Comparison of ENCODE assay signal across 9 cellular contexts in genomic region chr5:154447074-154447725, GRCh38. TPM values are rescaled to one million over a fixed set of nuclear protein-coding genes. Genes with fewer than 3 reads are reported as not detected.
DNase-seq lines count a peak whose midpoint lies in the region; ATAC-seq and TF ChIP-seq lines count a peak whose summit lies in the region.
"Had no signal": no experiment of that assay in that cellular context is flagged by ENCODE, and none has a peak within 500 bp of the region (broad histone marks: within the 10 kb centered on the region; RNA-seq: fewer than 3 reads in every experiment).

No MANE protein-coding gene starts in this region.

- CTCF ChIA-PET in activated CD8-positive, alpha-beta T cell treated with anti-CD3 and anti-CD28 coated beads for 36 hours (lab: Charles Lee): interaction anchor here (1.0 to 4.6 kb wide), 5 partner anchors 20 to 256 kb away, joined by 3 to 27 read pairs (median 3); no protein-coding TSS in a partner anchor

- intact Hi-C loops in activated CD8-positive, alpha-beta T cell treated with anti-CD3 and anti-CD28 coated beads for 36 hours (cut with micrococcal nuclease): no loop called here

- H3K27ac ChIP-seq in iPS-20b (ENCODE audit: low read length): no peak overlapping the region
- peak overlapping the region; percentile 69 for H3K27ac ChIP-seq in subcutaneous abdominal adipose tissue (ENCODE audit: low read depth, low read length)

- H3K4me1 ChIP-seq in iPS-20b (ENCODE audit: insufficient read depth, low read length) (peaks cover 6% of the 10 kb centered on the region), subcutaneous abdominal adipose tissue (ENCODE audit: control insufficient read depth in 5 of 5, insufficient read depth in 5 of 5, low read length in 5 of 5) (peaks cover 0 to 36% (median 36%) of the 10 kb centered on the region in 5 donors)

- peaks cover 41% of the 10 kb centered on the region for H3K4me1 Mint-ChIP-seq in activated CD8-positive, alpha-beta T cell treated with anti-CD3 and anti-CD28 coated beads for 36 hours (ENCODE audit: low read depth)

- peak; percentile 37 for DNase-seq in NCI-H2227 (lab: John Stamatoyannopoulos, UW; ENCODE audit: unreplicated experiment)
- no peak for DNase-seq in NCI-H2227 treated with DMSO at 0.1 percent for 48 hours (lab: John Stamatoyannopoulos, UW)
- no peak for DNase-seq in activated CD8-positive, alpha-beta T cell treated with anti-CD3 and anti-CD28 coated beads for 36 hours
- no peak for DNase-seq in NCI-H2196 (lab: John Stamatoyannopoulos, UW; ENCODE audit: unreplicated experiment)
- no peak for DNase-seq in HuH-7.5 (ENCODE audit: low spot score)
- DNase-seq: COR-L47 had no signal

- POLR2A ChIA-PET in activated CD8-positive, alpha-beta T cell treated with anti-CD3 and anti-CD28 coated beads for 36 hours (lab: Charles Lee): interaction anchor here (1.5 kb wide), 1 partner anchor 23 kb away, joined by 4 read pairs; no protein-coding TSS in a partner anchor

- H3K27me3 Mint-ChIP-seq in activated CD8-positive, alpha-beta T cell treated with anti-CD3 and anti-CD28 coated beads for 36 hours: no peaks in the 10 kb centered on the region

- H3K36me3 ChIP-seq in iPS-20b (ENCODE audit: insufficient read depth, low read depth, low read length) (peaks cover 14% of the 10 kb centered on the region), subcutaneous abdominal adipose tissue (ENCODE audit: control insufficient read depth in 5 of 5, insufficient read depth in 5 of 5, low read length in 5 of 5) (peaks cover 10 to 27% (median 16%) of the 10 kb centered on the region in 5 donors)

- H3K9me3 ChIP-seq in iPS-20b (ENCODE audit: insufficient read depth, low read depth, low read length): no peaks in the 10 kb centered on the region
- H3K9me3 ChIP-seq in subcutaneous abdominal adipose tissue (ENCODE audit: control insufficient read depth in 5 of 5, low read length in 5 of 5): no peaks in the 10 kb centered on the region

- TF ChIP-seq CTCF in activated CD8-positive, alpha-beta T cell treated with anti-CD3 and anti-CD28 coated beads for 36 hours (IDR thresholded peaks at IDR 0.05): no peak

- no peak for ATAC-seq in activated CD8-positive, alpha-beta T cell treated with anti-CD3 and anti-CD28 coated beads for 36 hours
- ATAC-seq in GM18907 (IDR thresholded peaks at IDR 0.05; ENCODE audit: unreplicated experiment): no peak

- peaks cover 17% of the 10 kb centered on the region for H3K36me3 Mint-ChIP-seq in activated CD8-positive, alpha-beta T cell treated with anti-CD3 and anti-CD28 coated beads for 36 hours (ENCODE audit: low read depth)

- peak overlapping the region; percentile 85 for H3K4me3 Mint-ChIP-seq in activated CD8-positive, alpha-beta T cell treated with anti-CD3 and anti-CD28 coated beads for 36 hours

- H3K27ac Mint-ChIP-seq in activated CD8-positive, alpha-beta T cell treated with anti-CD3 and anti-CD28 coated beads for 36 hours: peak overlapping the region; percentile 48

- H3K4me3 ChIP-seq in iPS-20b (ENCODE audit: low read length) (peak overlapping the region; percentile 78), subcutaneous abdominal adipose tissue (ENCODE audit: low read depth in 1 of 5, low read length in 5 of 5) (peak overlapping the region; percentile 71 to 93 (median 86))

- no peak overlapping the region; the same call in 1 of the 2 replicates for H3K9ac ChIP-seq in iPS-20b (ENCODE audit: low read depth, low read length)
- peak overlapping the region; percentile 68 to 92 (median 84) for H3K9ac ChIP-seq in subcutaneous abdominal adipose tissue (ENCODE audit: low read length in 5 of 5)

- no peaks in the 10 kb centered on the region for H3K9me3 Mint-ChIP-seq in activated CD8-positive, alpha-beta T cell treated with anti-CD3 and anti-CD28 coated beads for 36 hours

- H3K27me3 ChIP-seq in iPS-20b (ENCODE audit: insufficient read depth, low read length) (peaks cover 20% of the 10 kb centered on the region; the same call in 1 of the 2 replicates), subcutaneous abdominal adipose tissue (ENCODE audit: control insufficient read depth in 5 of 5, insufficient read depth in 4 of 5, low read length in 5 of 5) (no peaks in the 10 kb centered on the region)

RNA-seq across cellular contexts. Expression of gene SAP30L, which starts 1.4 kb away (rescaled TPM):
- 10 to 100 TPM; 24.6 to 31.7 TPM for total RNA-seq in activated CD8-positive, alpha-beta T cell treated with anti-CD3 and anti-CD28 coated beads for 36 hours

RNA-seq across cellular contexts. Expression of gene HAND1, which starts 30.8 kb away (rescaled TPM):
- total RNA-seq in activated CD8-positive, alpha-beta T cell treated with anti-CD3 and anti-CD28 coated beads for 36 hours: not detected
